1 cellular context compared by ENCODE assay signal in the genomic region with DNA sequence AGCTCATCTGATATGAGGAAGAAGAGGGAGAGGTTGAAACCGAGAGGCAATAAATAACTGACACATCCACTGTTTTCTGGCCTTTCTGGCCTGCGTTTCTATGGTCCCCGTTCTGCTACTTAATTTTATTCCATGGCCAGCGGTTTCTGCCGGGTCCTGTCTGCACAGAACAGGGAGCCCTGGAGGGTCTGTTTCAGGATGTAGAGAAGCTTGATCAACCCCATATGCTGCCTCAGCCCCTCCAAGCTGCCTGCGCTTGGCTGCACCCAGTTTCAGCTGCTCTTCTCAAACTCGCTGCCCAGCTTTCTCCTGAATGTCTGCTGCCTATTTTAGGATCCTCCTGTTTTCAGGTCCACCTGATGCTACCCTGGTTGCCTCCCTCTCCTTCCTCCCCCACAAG.
A peak's percentile ranks its signal among the peaks of the same experiment; 100 is the strongest.
TF ChIP-seq lines count a peak whose summit lies in the region.

No MANE protein-coding gene starts in this region.

TF ChIP-seq in K562, 482 proteins besides CTCF, POLR2A, EP300 and RAD21:
- peak; percentile 5 for TF ChIP-seq MEIS2 (IDR thresholded peaks at IDR 0.05; ENCODE audit: partially characterized antibody)
- no peak for TF ChIP-seq SIRT6 (IDR thresholded peaks at IDR 0.05; ENCODE audit: low read depth, low read length)
- 0 out of 2 replicates have a peak, but pooled peaks have one; percentile 19 for TF ChIP-seq KLF6 (CRISPR knock-in tag; IDR thresholded peaks at IDR 0.05; ENCODE audit: borderline replicate concordance)
